Comparison of ENCODE assay signal across 11 cellular contexts in the genomic region with DNA sequence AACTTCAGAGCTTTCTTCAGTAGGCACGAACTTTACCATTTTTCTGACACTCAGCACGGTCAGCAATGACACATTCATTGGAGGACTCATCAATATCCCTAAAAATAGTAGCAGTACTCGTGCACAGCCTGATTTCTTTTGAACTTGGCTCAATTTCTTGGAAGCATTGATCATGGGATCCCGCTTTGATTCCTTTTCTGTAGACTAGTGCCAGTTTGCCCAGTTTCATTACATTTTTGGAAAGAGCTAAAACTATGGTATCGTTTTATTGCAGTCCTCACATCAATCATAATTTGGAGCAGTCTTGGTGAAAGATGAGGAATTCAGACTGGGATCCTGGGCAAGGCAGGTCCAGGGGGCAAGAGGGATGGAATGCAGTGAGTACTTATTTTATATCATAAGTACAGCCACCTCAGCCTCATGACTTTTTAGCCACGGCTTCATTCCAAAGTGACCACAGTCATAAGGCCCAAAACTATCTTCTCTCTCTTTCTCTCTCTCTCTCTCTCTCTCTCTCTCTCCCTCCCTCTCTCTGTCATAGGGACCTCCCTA.
DNase-seq lines count a peak whose midpoint lies in the region; ATAC-seq and TF ChIP-seq lines count a peak whose summit lies in the region.
"Had no signal": no experiment of that assay in that cellular context is flagged by ENCODE, and none has a peak within 500 bp of the region (broad histone marks: within the 10 kb centered on the region; RNA-seq: fewer than 3 reads in every experiment).

No MANE protein-coding gene starts in this region.

- H3K36me3 ChIP-seq in RWPE2 (ENCODE audit: low read depth) (peaks cover 4% of the 10 kb centered on the region; the same call in 1 of the 2 replicates), gastrocnemius medialis (no peaks in the 10 kb centered on the region)

- TF ChIP-seq POLR2A in gastrocnemius medialis (IDR thresholded peaks at IDR 0.05), result no peak

- intact Hi-C loops in gastrocnemius medialis (cut with DNase I; ENCODE audit: low total_unique reads), result no loop called here

- TF ChIP-seq CTCF in RWPE2 (IDR thresholded peaks at IDR 0.05; ENCODE audit: poor library complexity, severe bottlenecking) (no peak), fibroblast of villous mesenchyme (IDR thresholded peaks at IDR 0.05; ENCODE audit: insufficient read depth, low read depth, low read length) (no peak), gastrocnemius medialis (IDR thresholded peaks at IDR 0.05 in 4 of 5, conservative IDR thresholded peaks at IDR 0.05 in 1 of 5) (no peak)

- peaks cover 24% of the 10 kb centered on the region for H3K4me1 ChIP-seq in RWPE2 (ENCODE audit: insufficient read depth, poor library complexity, severe bottlenecking)
- peaks cover 6% of the 10 kb centered on the region in 2 donors for H3K4me1 ChIP-seq in gastrocnemius medialis

- no peak overlapping the region for H3K4me3 ChIP-seq in RWPE2 (ENCODE audit: severe bottlenecking)
- no peak overlapping the region for H3K4me3 ChIP-seq in fibroblast of villous mesenchyme (ENCODE audit: low read depth, low read length)
- H3K4me3 ChIP-seq in gastrocnemius medialis, result no peak overlapping the region

- peak overlapping the region; percentile 94 for H3K27ac ChIP-seq in RWPE2 (ENCODE audit: poor library complexity, severe bottlenecking)
- H3K27ac ChIP-seq in gastrocnemius medialis, result peak overlapping the region; percentile 59 to 78 (median 70)

- H3K27me3 ChIP-seq in RWPE2 (ENCODE audit: insufficient read depth, poor library complexity, severe bottlenecking), result no peaks in the 10 kb centered on the region
- no peaks in the 10 kb centered on the region for H3K27me3 ChIP-seq in gastrocnemius medialis

- H3K9me3 ChIP-seq in RWPE2 (ENCODE audit: severe bottlenecking), result no peaks in the 10 kb centered on the region
- no peaks in the 10 kb centered on the region for H3K9me3 ChIP-seq in gastrocnemius medialis

- ATAC-seq in RWPE2 (ENCODE audit: low read depth) (no peak), gastrocnemius medialis (no peak), HG02610 (IDR thresholded peaks at IDR 0.05; ENCODE audit: unreplicated experiment) (no peak), GM18873 (IDR thresholded peaks at IDR 0.05; ENCODE audit: low FRiP score, unreplicated experiment) (no peak)

- in situ Hi-C loops in gastrocnemius medialis (cut with MboI; ENCODE audit: low sequenced_read_pairs in 4 of 4), result no loop called here

- DNase-seq in Daoy (ENCODE audit: low read depth), result peak; percentile 62
- DNase-seq in RWPE2 (ENCODE audit: low spot score), result no peak
- peak; percentile 62 for DNase-seq in fibroblast of villous mesenchyme (ENCODE audit: low read depth)
- no peak for DNase-seq in gastrocnemius medialis
- DNase-seq in foreskin melanocyte, result no peak
- no peak for DNase-seq in NCI-H1930 (lab: John Stamatoyannopoulos, UW)
- DNase-seq: activated CD4-positive, alpha-beta T cell treated with anti-CD3 and anti-CD28 coated beads for 48 hours; DMS 273 treated with DMSO at 0.1 percent for 48 hours; H7 had no signal

Comparison
In these comparisons a context has a peak if more than half of its experiments do, and no peak if none do; other contexts are left out.
1. DNase-seq: peak in Daoy (single experiment) and fibroblast of villous mesenchyme (single experiment); none in RWPE2 (single experiment), gastrocnemius medialis (0 of 2), foreskin melanocyte (single experiment) and NCI-H1930 (0 of 2).